8 cellular contexts compared by ENCODE assay signal in the genomic region with DNA sequence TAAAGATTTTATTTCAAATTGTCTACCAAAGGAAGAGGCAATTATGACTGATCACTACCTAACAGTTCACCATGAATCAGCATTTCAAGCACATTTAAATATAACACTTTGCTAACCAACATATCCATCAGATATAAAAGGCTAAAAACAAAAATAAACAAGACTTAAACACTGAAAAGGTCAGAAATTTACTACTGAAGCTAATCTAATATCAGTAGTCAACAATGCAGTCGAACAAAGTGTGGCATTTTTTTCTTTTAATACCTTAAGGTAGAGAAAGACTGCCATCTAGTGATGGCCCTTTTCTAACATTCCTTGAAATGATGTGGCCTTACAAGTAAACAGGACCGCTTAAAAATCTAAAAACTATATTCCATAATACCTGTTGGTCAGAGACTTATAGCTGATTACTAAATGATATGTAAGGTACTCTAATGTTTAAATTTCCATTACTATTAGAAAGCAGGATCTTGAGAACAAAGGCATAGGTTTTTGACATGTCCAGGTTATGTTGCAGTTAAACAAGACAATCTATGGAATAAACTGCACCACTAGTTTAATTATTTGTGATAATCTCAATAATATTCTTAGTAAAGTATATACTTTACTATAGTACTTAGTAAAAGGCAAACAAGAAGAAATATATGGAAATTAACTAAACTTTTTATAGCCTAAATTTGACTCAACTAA.
A peak's percentile ranks its signal among the peaks of the same experiment; 100 is the strongest.
DNase-seq lines count a peak whose midpoint lies in the region; ATAC-seq, FAIRE-seq and TF ChIP-seq lines count a peak whose summit lies in the region.

No MANE protein-coding gene starts in this region.

- FAIRE-seq in GM12878 (lab: Jason Lieb, UNC) = no peak

- H3K9me3 ChIP-seq in GM23248 (ENCODE audit: low read depth) (no peaks in the 10 kb centered on the region), GM12878 (replicated peaks; ENCODE audit: control insufficient read depth, insufficient read depth, low read length) (no peaks in the 10 kb centered on the region), tibial artery (no peaks in the 10 kb centered on the region)

- CTCF ChIA-PET in GM12878 (lab: Yijun Ruan, JAX) = interaction anchor here (0.6 to 3.5 kb wide), 17 partner anchors 8 to 1200 kb away, joined by 3 to 21 read pairs (median 3); no protein-coding TSS in a partner anchor

- H2AFZ ChIP-seq in GM23248 (no peak overlapping the region), GM12878 (ENCODE audit: control insufficient read depth, low read depth, low read length) (no peak overlapping the region; the same call in 1 of the 2 replicates)

- H3K4me1 ChIP-seq in GM23248 (ENCODE audit: insufficient read depth) (peaks cover 13% of the 10 kb centered on the region), GM12878 (ENCODE audit: control insufficient read depth, insufficient read depth, low read length) (no peaks in the 10 kb centered on the region), tibial artery (no peaks in the 10 kb centered on the region)

- no peak for TF ChIP-seq EP300 in GM12878 (IDR thresholded peaks at IDR 0.05; ENCODE audit: borderline replicate concordance in 1 of 2, control insufficient read depth in 1 of 2, low read depth in 2 of 2, low read length in 2 of 2)

- no TSS peak for BruUV-seq in GM12878 (replicated peaks; lab: Mats Ljungman, UMichigan)

- TF ChIP-seq CTCF in GM12878 (IDR thresholded peaks at IDR 0.05 in 2 of 3, conservative IDR thresholded peaks at IDR 0.05 in 1 of 3; ENCODE audit: control insufficient read depth in 2 of 3, extremely low read depth in 1 of 3, insufficient read depth in 1 of 3, low read depth in 3 of 3, low read length in 3 of 3) (peak; percentile 50 to 62 (median 58); a peak in 5 of 6 replicates), tibial artery (IDR thresholded peaks at IDR 0.05) (peak; percentile 53 to 59)

- peak; percentile 52; the same call in 2 of the 3 replicates for ATAC-seq in GM12878
- no peak for ATAC-seq in GM18505 (IDR thresholded peaks at IDR 0.05; ENCODE audit: unreplicated experiment)
- ATAC-seq in HG02885 (IDR thresholded peaks at IDR 0.05; ENCODE audit: poor library complexity, unreplicated experiment) = no peak

- no peaks in the 10 kb centered on the region for H3K9me2 ChIP-seq in GM23248 (ENCODE audit: insufficient read depth)

- H4K20me1 ChIP-seq in GM23248 (ENCODE audit: insufficient read depth) = no peaks in the 10 kb centered on the region
- H4K20me1 ChIP-seq in GM12878 (ENCODE audit: control insufficient read depth, insufficient read depth) = no peaks in the 10 kb centered on the region

- intact Hi-C loops in GM12878 (cut with micrococcal nuclease; ENCODE audit: unreplicated experiment) = loop anchor here (1.0 to 5.0 kb wide), 4 partner anchors 169 to 1197 kb away; no protein-coding TSS in a partner anchor
- intact Hi-C loops in tibial artery (cut with DNase I; ENCODE audit: low total_unique reads) = no loop called here

- H3K9ac ChIP-seq in GM23248 = no peak overlapping the region
- H3K9ac ChIP-seq in GM12878 (ENCODE audit: control insufficient read depth, insufficient read depth, low read length) = no peak overlapping the region

- TF ChIP-seq POLR2A in GM12878 (IDR thresholded peaks at IDR 0.05; ENCODE audit: low read depth, low read length) = no peak
- no peak for TF ChIP-seq POLR2A in GM18505 (IDR thresholded peaks at IDR 0.05; ENCODE audit: borderline replicate concordance, extremely low read depth, insufficient read depth, insufficient read length)

- WGBS in GM23248 (ENCODE audit: low coverage in 1 of 2, low lambda C conversion rate in 2 of 2, missing lambda C conversion rate in 2 of 2), 2 experiments = 22 to 30% methylated on average over 2 of the region's 2 CpGs
- 52% methylated on average over 2 of the region's 2 CpGs for WGBS in GM12878 (ENCODE audit: insufficient coverage, insufficient replicate concordance, low lambda C conversion rate, missing lambda C conversion rate)

- POLR2A ChIA-PET in GM12878 (lab: Charles Lee) = no interaction called here

- no peaks in the 10 kb centered on the region for H3K79me2 ChIP-seq in GM23248 (ENCODE audit: insufficient read depth)
- no peaks in the 10 kb centered on the region for H3K79me2 ChIP-seq in GM12878 (ENCODE audit: control insufficient read depth, insufficient read depth, low read length)

- RAD21 ChIA-PET in GM12878 (lab: Charles Lee; ENCODE audit: unreplicated experiment) = interaction anchor here (1.1 to 1.4 kb wide), 2 partner anchors 22 to 822 kb away, joined by 3 to 5 read pairs; no protein-coding TSS in a partner anchor

- in situ Hi-C loops in GM23248 (cut with MboI) = loop anchor here (25.0 kb wide), 1 partner anchor 1184 kb away; no protein-coding TSS in a partner anchor
- in situ Hi-C loops in GM12878 (cut with MboI) = loop anchor here (5.0 to 10.0 kb wide), 2 partner anchors 819 to 1221 kb away; no protein-coding TSS in a partner anchor

- no peak overlapping the region for H3K27ac ChIP-seq in GM23248
- no peak overlapping the region for H3K27ac ChIP-seq in GM12878 (ENCODE audit: control insufficient read depth, insufficient read depth)
- H3K27ac ChIP-seq in tibial artery = no peak overlapping the region

- H3K36me3 ChIP-seq in GM23248 (ENCODE audit: low read depth) (no peaks in the 10 kb centered on the region), GM12878 (ENCODE audit: control insufficient read depth in 2 of 2, insufficient read depth in 2 of 2, low read length in 1 of 2) (no peaks in the 10 kb centered on the region), tibial artery (peaks cover 4 to 5% (median 4%) of the 10 kb centered on the region in 3 donors)

- peak; percentile 70 for TF ChIP-seq RAD21 in GM12878 (IDR thresholded peaks at IDR 0.05; ENCODE audit: insufficient read depth, low read depth, low read length)

- peak overlapping the region; percentile 30 for H3K4me2 ChIP-seq in GM23248 (ENCODE audit: unreplicated experiment)
- H3K4me2 ChIP-seq in GM12878 (ENCODE audit: control insufficient read depth, insufficient read depth) = no peak overlapping the region

- H3K27me3 ChIP-seq in GM23248 (replicated peaks; ENCODE audit: insufficient read depth) = no peaks in the 10 kb centered on the region
- no peaks in the 10 kb centered on the region for H3K27me3 ChIP-seq in GM12878 (replicated peaks in 1 of 2; ENCODE audit: control insufficient read depth in 2 of 2, insufficient read depth in 2 of 2, low read length in 1 of 2)
- H3K27me3 ChIP-seq in tibial artery = no peaks in the 10 kb centered on the region

- SMC1A ChIA-PET in GM12878 (lab: Charles Lee; ENCODE audit: uncharacterized antibody, unreplicated experiment) = interaction anchor here (1.0 to 1.7 kb wide), 3 partner anchors 34 to 822 kb away, joined by 3 to 5 read pairs (median 4); no protein-coding TSS in a partner anchor

- H3K4me3 ChIP-seq in GM23248 (no peak overlapping the region), GM12878 (no peak overlapping the region), tibial artery (no peak overlapping the region)

- peak; percentile 45 for DNase-seq in AG20443 (ENCODE audit: low spot score)
- DNase-seq in GM23248 = peak; percentile 76
- peak; percentile 35 for DNase-seq in NCI-H226
- DNase-seq in GM12878 (ENCODE audit: low read depth, low spot score) = no peak
- peak; percentile 78 for DNase-seq in iris pigment epithelial cell (ENCODE audit: low read depth)
- DNase-seq in tibial artery = no peak

- no peaks in the 10 kb centered on the region for H3F3A ChIP-seq in GM23248 (ENCODE audit: insufficient read depth)

TF ChIP-seq in GM12878, 131 proteins besides CTCF, POLR2A, EP300 and RAD21:
- no peak for TF ChIP-seq STAT1 (conservative IDR thresholded peaks at IDR 0.05)
- peak; percentile 42; the same call in 1 of the 2 replicates for TF ChIP-seq SMC3 (IDR thresholded peaks at IDR 0.05; ENCODE audit: borderline replicate concordance, low read length)
- no peak for TF ChIP-seq POLR2AphosphoS2 (IDR thresholded peaks at IDR 0.05; ENCODE audit: low read depth, low read length)
- TF ChIP-seq, protein P1, sequence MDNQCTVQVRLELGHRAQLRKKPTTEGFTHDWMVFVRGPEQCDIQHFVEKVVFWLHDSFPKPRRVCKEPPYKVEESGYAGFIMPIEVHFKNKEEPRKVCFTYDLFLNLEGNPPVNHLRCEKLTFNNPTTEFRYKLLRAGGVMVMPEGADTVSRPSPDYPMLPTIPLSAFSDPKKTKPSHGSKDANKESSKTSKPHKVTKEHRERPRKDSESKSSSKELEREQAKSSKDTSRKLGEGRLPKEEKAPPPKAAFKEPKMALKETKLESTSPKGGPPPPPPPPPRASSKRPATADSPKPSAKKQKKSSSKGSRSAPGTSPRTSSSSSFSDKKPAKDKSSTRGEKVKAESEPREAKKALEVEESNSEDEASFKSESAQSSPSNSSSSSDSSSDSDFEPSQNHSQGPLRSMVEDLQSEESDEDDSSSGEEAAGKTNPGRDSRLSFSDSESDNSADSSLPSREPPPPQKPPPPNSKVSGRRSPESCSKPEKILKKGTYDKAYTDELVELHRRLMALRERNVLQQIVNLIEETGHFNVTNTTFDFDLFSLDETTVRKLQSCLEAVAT (IDR thresholded peaks at IDR 0.05) = no peak
- peak; percentile 76; the same call in 1 of the 2 replicates for TF ChIP-seq ZNF384 (IDR thresholded peaks at IDR 0.05; ENCODE audit: borderline replicate concordance, low read depth, low read length)
- TF ChIP-seq KAT2A (conservative IDR thresholded peaks at IDR 0.05; ENCODE audit: control insufficient read depth, low read depth, low read length) = no peak

Comparison
In these comparisons a context has a peak if more than half of its experiments do, and no peak if none do; other contexts are left out.
1. DNase-seq: peak in AG20443 (single experiment), GM23248 (single experiment), NCI-H226 (single experiment) and iris pigment epithelial cell (single experiment); none in GM12878 (single experiment) and tibial artery (0 of 2).